29 cellular contexts compared by ENCODE assay signal in genomic region chr4:33725861-33726260, GRCh38.
"Had no signal": no experiment of that assay in that cellular context is flagged by ENCODE, and none has a peak within 500 bp of the region (broad histone marks: within the 10 kb centered on the region; RNA-seq: fewer than 3 reads in every experiment).

No MANE protein-coding gene starts in this region.

- H3K9me3 ChIP-seq: adrenal gland, body of pancreas, esophagus squamous epithelium, gastroesophageal sphincter had no signal

- H3K27me3 ChIP-seq: adrenal gland, body of pancreas, esophagus squamous epithelium, foreskin keratinocyte, gastroesophageal sphincter, heart right ventricle had no signal

- H3K4me3 ChIP-seq: adrenal gland, body of pancreas, esophagus squamous epithelium, gastroesophageal sphincter, heart right ventricle had no signal

- FAIRE-seq: colon had no signal

- H3K36me3 ChIP-seq: adrenal gland, esophagus squamous epithelium, gastroesophageal sphincter, heart right ventricle had no signal

- H3K4me1 ChIP-seq: adrenal gland, body of pancreas, esophagus squamous epithelium, foreskin keratinocyte, gastroesophageal sphincter, heart right ventricle had no signal

- DNase-seq: activated CD4-positive, alpha-beta memory T cell treated with anti-CD3 and anti-CD28 coated beads for 36 hours; activated CD4-positive, alpha-beta T cell treated with anti-CD3 and anti-CD28 coated beads for 36 hours; activated CD4-positive, alpha-beta T cell treated with anti-CD3 and anti-CD28 coated beads, Interleukin-2, amount 10 ng/mL, durations not matched to agents 24 days and 14 days; activated CD4-positive, CD25-positive, alpha-beta regulatory T cell; activated CD4-positive, CD25-positive, alpha-beta regulatory T cell treated with anti-CD3 and anti-CD28 coated beads, Interleukin-2, amount 50 U/mL, for 72 hours; activated CD8-positive, alpha-beta memory T cell treated with anti-CD3 and anti-CD28 coated beads, Interleukin-2, amount 10 ng/mL, durations not matched to agents 7 days and 5 days; activated CD8-positive, alpha-beta memory T cell treated with anti-CD3 and anti-CD28 coated beads, Interleukin-2, amount 50 U/mL, for 4 hours; activated CD8-positive, alpha-beta T cell treated with anti-CD3 and anti-CD28 coated beads, Interleukin-2, amount 10 ng/mL, durations not matched to agents 7 days and 5 days; activated effector memory CD4-positive, alpha-beta T cell treated with anti-CD3 and anti-CD28 coated beads, Interleukin-2, amount 50 U/mL, for 16 hours; activated naive CD4-positive, alpha-beta T cell treated with anti-CD3 and anti-CD28 coated beads for 36 hours; activated naive CD8-positive, alpha-beta T cell treated with anti-CD3 and anti-CD28 coated beads for 36 hours; activated naive CD8-positive, alpha-beta T cell treated with anti-CD3 and anti-CD28 coated beads, Interleukin-2, amount 50 U/mL, for 24 hours; activated T-cell treated with anti-CD3 and anti-CD28 coated beads, Interleukin-2, amount 50 U/mL, for 1 hour; activated T-cell treated with anti-CD3 and anti-CD28 coated beads, Interleukin-2, amount 50 U/mL, for 48 hours; adrenal gland; amygdala; aorta; body of pancreas; caudate nucleus; cortex of kidney; dermis blood vessel endothelial cell; effector CD8-positive, alpha-beta T cell; erythroblast; esophagus squamous epithelium; foreskin keratinocyte; heart right ventricle; T-helper 2 cell had no signal

- H3K27ac ChIP-seq: adrenal gland, body of pancreas, esophagus squamous epithelium, foreskin keratinocyte, gastroesophageal sphincter, heart right ventricle had no signal
